17 cellular contexts compared by ENCODE assay signal in genomic region chr21:44366586-44367211, GRCh38. TPM values are rescaled to one million over a fixed set of nuclear protein-coding genes. Genes with fewer than 3 reads are reported as not detected.
DNase-seq lines count a peak whose midpoint lies in the region; ATAC-seq and TF ChIP-seq lines count a peak whose summit lies in the region.
"Had no signal": no experiment of that assay in that cellular context is flagged by ENCODE, and none has a peak within 500 bp of the region (broad histone marks: within the 10 kb centered on the region; RNA-seq: fewer than 3 reads in every experiment).

No MANE protein-coding gene starts in this region.

- intact Hi-C loops in Right ventricle myocardium superior (cut with DNase I) (no loop called here), left ventricle myocardium inferior (cut with micrococcal nuclease) (no loop called here), upper lobe of right lung (cut with DNase I) (no loop called here)

- H3K36me3 ChIP-seq in left ventricle myocardium inferior = no peaks in the 10 kb centered on the region
- H3K36me3 ChIP-seq in upper lobe of right lung = no peaks in the 10 kb centered on the region

- H3K27me3 ChIP-seq in left ventricle myocardium inferior (ENCODE audit: low read depth) = peaks cover 63% of the 10 kb centered on the region
- peaks cover 8% of the 10 kb centered on the region for H3K27me3 ChIP-seq in upper lobe of right lung

- no peak for TF ChIP-seq CTCF in left ventricle myocardium inferior (IDR thresholded peaks at IDR 0.05; ENCODE audit: borderline replicate concordance)
- no peak for TF ChIP-seq CTCF in coronary artery (IDR thresholded peaks at IDR 0.05)
- no peak for TF ChIP-seq CTCF in upper lobe of right lung (IDR thresholded peaks at IDR 0.05)

- H3K4me3 ChIP-seq in left ventricle myocardium inferior (no peak overlapping the region), coronary artery (no peak overlapping the region), upper lobe of right lung (no peak overlapping the region)

- DNase-seq in Right ventricle myocardium superior = peak; percentile 33
- no peak for DNase-seq in left ventricle myocardium inferior
- peak; percentile 72 for DNase-seq in coronary artery (ENCODE audit: low spot score)
- DNase-seq in mesenteric fat pad (ENCODE audit: low spot score) = peak; percentile 67
- peak; percentile 54 for DNase-seq in upper lobe of right lung
- no peak for DNase-seq in GOT3 (lab: John Stamatoyannopoulos, UW)
- DNase-seq: AML-193, COR-L47, DMS53, KG1, NCI-H1436 treated with DMSO at 0.1 percent for 48 hours, NCI-H2081, NCI-H510A, SHP77 treated with DMSO at 0.1 percent for 48 hours had no signal

- H3K27ac ChIP-seq in left ventricle myocardium inferior (replicated peaks) (no peak overlapping the region), coronary artery (no peak overlapping the region), upper lobe of right lung (no peak overlapping the region)

- H3K4me1 ChIP-seq in left ventricle myocardium inferior (peaks cover 4% of the 10 kb centered on the region), upper lobe of right lung (no peaks in the 10 kb centered on the region)

- peaks cover 25% of the 10 kb centered on the region for H3K9me3 ChIP-seq in left ventricle myocardium inferior (replicated peaks)
- no peaks in the 10 kb centered on the region for H3K9me3 ChIP-seq in upper lobe of right lung

- no peak for ATAC-seq in Right ventricle myocardium superior (ENCODE audit: poor library complexity)
- ATAC-seq in upper lobe of right lung = no peak
- no peak for ATAC-seq in HG03139 (IDR thresholded peaks at IDR 0.05; ENCODE audit: unreplicated experiment)
- no peak for ATAC-seq in HG02588 (IDR thresholded peaks at IDR 0.05; ENCODE audit: unreplicated experiment)
- ATAC-seq: Panc1 had no signal

RNA-seq across cellular contexts. Expression of gene TRPM2, which starts 13.3 kb away (rescaled TPM):
- 1.9 TPM for total RNA-seq in Right ventricle myocardium superior
- total RNA-seq in left ventricle myocardium inferior = 1.8 TPM
- 12.0 TPM for total RNA-seq in mesenteric fat pad
- 10.0 TPM for total RNA-seq in upper lobe of right lung

RNA-seq across cellular contexts. Expression of gene CFAP410, which starts 27.5 kb away (rescaled TPM):
- total RNA-seq in Right ventricle myocardium superior (13.9 TPM), left ventricle myocardium inferior (12.0 TPM), mesenteric fat pad (17.4 TPM), upper lobe of right lung (25.4 TPM)

Comparison
In these comparisons a context has a peak if more than half of its experiments do, and no peak if none do; other contexts are left out.
1. DNase-seq: peak in Right ventricle myocardium superior (single experiment), coronary artery (single experiment), mesenteric fat pad (single experiment) and upper lobe of right lung (single experiment); none in left ventricle myocardium inferior (single experiment) and GOT3 (single experiment).